Comparison of ENCODE assay signal across 29 cellular contexts in genomic region chr2:70991742-70992141, GRCh38. TPM values are rescaled to one million over a fixed set of nuclear protein-coding genes. Genes with fewer than 3 reads are reported as not detected.
DNase-seq lines count a peak whose midpoint lies in the region; ATAC-seq and TF ChIP-seq lines count a peak whose summit lies in the region.
"Had no signal": no experiment of that assay in that cellular context is flagged by ENCODE, and none has a peak within 500 bp of the region (broad histone marks: within the 10 kb centered on the region; RNA-seq: fewer than 3 reads in every experiment).

No MANE protein-coding gene starts in this region.

- no peak overlapping the region for H2AFZ ChIP-seq in trophoblast cell (ENCODE audit: insufficient read depth, low read length, poor library complexity)

- no peak overlapping the region for H3K4ac ChIP-seq in trophoblast cell (ENCODE audit: low read depth, low read length)

- no peak overlapping the region for H3K23ac ChIP-seq in trophoblast cell (ENCODE audit: low read length)

- no peaks in the 10 kb centered on the region for H3K9me3 ChIP-seq in trophoblast cell (ENCODE audit: insufficient read depth, low read depth, low read length)
- no peaks in the 10 kb centered on the region for H3K9me3 ChIP-seq in heart left ventricle
- H3K9me3 ChIP-seq: gastrocnemius medialis, prostate gland, SK-N-SH, transverse colon had no signal

- H3K36me3 ChIP-seq in H7 (replicated peaks; ENCODE audit: control insufficient read depth, insufficient read depth, low read length) (peaks cover 5% of the 10 kb centered on the region), trophoblast cell (ENCODE audit: control insufficient read depth in 1 of 2, insufficient read depth in 2 of 2, low read length in 2 of 2) (peaks cover 33 to 46% of the 10 kb centered on the region in 2 experiments), heart left ventricle (peaks cover 2 to 62% (median 53%) of the 10 kb centered on the region in 9 donors)

- H3K79me1 ChIP-seq in trophoblast cell (ENCODE audit: low read length), result peaks cover 6% of the 10 kb centered on the region

- no peaks in the 10 kb centered on the region for H3K9me3 Mint-ChIP-seq in activated CD4-positive, alpha-beta T cell treated with anti-CD3 and anti-CD28 coated beads for 36 hours (ENCODE audit: low read depth)
- no peaks in the 10 kb centered on the region for H3K9me3 Mint-ChIP-seq in effector memory CD8-positive, alpha-beta T cell
- H3K9me3 Mint-ChIP-seq: natural killer cell had no signal

- no peak overlapping the region for H4K8ac ChIP-seq in trophoblast cell (ENCODE audit: low read depth, low read length)

- WGBS in trophoblast cell (ENCODE audit: extremely low coverage, insufficient coverage, insufficient read length), result no CpG with 5 or more reads among the region's 9 CpGs
- 80 to 93% (median 89%) methylated on average over 9 of the region's 9 CpGs for WGBS in heart left ventricle, 4 donors

- no peak overlapping the region for H3K4me3 Mint-ChIP-seq in activated CD4-positive, alpha-beta T cell treated with anti-CD3 and anti-CD28 coated beads for 36 hours
- no peak overlapping the region for H3K4me3 Mint-ChIP-seq in effector memory CD8-positive, alpha-beta T cell

- intact Hi-C loops in activated CD4-positive, alpha-beta T cell treated with anti-CD3 and anti-CD28 coated beads for 36 hours (cut with DNase I, micrococcal nuclease), result loop anchor here in 1 of 2 experiments (10.0 kb wide), 1 partner anchor 1833 kb away; the partner anchor contains the start of gene EXOC6B
- intact Hi-C loops in heart left ventricle (cut with DNase I), result no loop called here

- no peak overlapping the region for H4K12ac ChIP-seq in trophoblast cell (ENCODE audit: low read depth, low read length)

- no peak for TF ChIP-seq POLR2A in heart left ventricle (IDR thresholded peaks at IDR 0.05)

- ATAC-seq in activated CD4-positive, alpha-beta T cell treated with anti-CD3 and anti-CD28 coated beads for 36 hours, result no peak
- no peak for ATAC-seq in effector memory CD8-positive, alpha-beta T cell (replicated peaks)
- ATAC-seq in heart left ventricle (no peak), HG02610 (IDR thresholded peaks at IDR 0.05; ENCODE audit: unreplicated experiment) (no peak)
- ATAC-seq: esophagus mucosa; gastrocnemius medialis; natural killer cell; stimulated activated naive CD8-positive, alpha-beta T cell treated with anti-CD3 and anti-CD28 coated beads, Interleukin-15, Interleukin-2, amounts not matched to agents 100 U/mL and 50 U/mL, for 24 hours had no signal

- no peak overlapping the region for H3K18ac ChIP-seq in trophoblast cell (ENCODE audit: low read length)

- CTCF ChIA-PET in activated CD4-positive, alpha-beta T cell treated with anti-CD3 and anti-CD28 coated beads for 36 hours (lab: Charles Lee), result interaction anchor here (0.6 to 2.1 kb wide), 3 partner anchors 11 to 45 kb away, joined by 3 to 6 read pairs (median 4); no protein-coding TSS in a partner anchor

- TF ChIP-seq CTCF in GM20000 (IDR thresholded peaks at IDR 0.05; ENCODE audit: extremely low read depth, missing control alignments) (no peak), heart left ventricle (IDR thresholded peaks at IDR 0.05) (no peak)

- H3K27me3 ChIP-seq in H7 (ENCODE audit: control insufficient read depth, insufficient read depth, low read length), result no peaks in the 10 kb centered on the region
- no peaks in the 10 kb centered on the region for H3K27me3 ChIP-seq in trophoblast cell (ENCODE audit: insufficient read depth, low read length)
- no peaks in the 10 kb centered on the region for H3K27me3 ChIP-seq in heart left ventricle
- H3K27me3 ChIP-seq: gastrocnemius medialis, transverse colon had no signal

- no peak overlapping the region for H3K4me3 ChIP-seq in H7 (ENCODE audit: insufficient read depth, low read depth, low read length)
- H3K4me3 ChIP-seq in trophoblast cell (ENCODE audit: low read depth, low read length), result peak overlapping the region; percentile 43
- H3K4me3 ChIP-seq in heart left ventricle, result no peak overlapping the region
- H3K4me3 ChIP-seq: gastrocnemius medialis, prostate gland, transverse colon had no signal

- H2BK120ac ChIP-seq in trophoblast cell (ENCODE audit: insufficient read depth, low read length, poor library complexity), result no peak overlapping the region

- peaks cover 3% of the 10 kb centered on the region for H3K79me2 ChIP-seq in trophoblast cell (ENCODE audit: control insufficient read depth, insufficient read depth, low read length, poor library complexity)

- peak overlapping the region; percentile 13 for H3K27ac Mint-ChIP-seq in activated CD4-positive, alpha-beta T cell treated with anti-CD3 and anti-CD28 coated beads for 36 hours
- peak overlapping the region; percentile 52 to 70 for H3K27ac Mint-ChIP-seq in effector memory CD8-positive, alpha-beta T cell

- no peak overlapping the region for H3K27ac ChIP-seq in trophoblast cell (ENCODE audit: low read depth, low read length)
- no peak overlapping the region for H3K27ac ChIP-seq in heart left ventricle
- H3K27ac ChIP-seq: 22Rv1, gastrocnemius medialis, prostate gland, transverse colon had no signal

- no peak for DNase-seq in activated CD4-positive, alpha-beta T cell treated with anti-CD3 and anti-CD28 coated beads for 36 hours
- DNase-seq in activated CD4-positive, alpha-beta T cell treated with anti-CD3 and anti-CD28 coated beads for 48 hours, result no peak
- peak; percentile 3 for DNase-seq in H7
- DNase-seq in effector memory CD8-positive, alpha-beta T cell, result no peak
- DNase-seq in trophoblast cell, result no peak
- DNase-seq in GM20000 (ENCODE audit: low spot score), result no peak
- DNase-seq in heart left ventricle, result no peak
- DNase-seq: activated gamma-delta T cell treated with Interleukin-2 at 50 U/mL for 16 hours; AML-193; Calu3; effector CD8-positive, alpha-beta T cell; gastrocnemius medialis; HCEC 1CT; natural killer cell; NCI-H146; NCI-H2171; NCI-H524 treated with DMSO at 0.1 percent for 48 hours; SK-N-SH; stimulated activated naive CD8-positive, alpha-beta T cell treated with anti-CD3 and anti-CD28 coated beads, Interleukin-15, Interleukin-2, amounts not matched to agents 100 U/mL and 50 U/mL, for 24 hours; T1000; transverse colon had no signal

- H3K4me2 ChIP-seq in trophoblast cell (ENCODE audit: low read length), result no peak overlapping the region
- H3K4me2 ChIP-seq: SK-N-SH had no signal

- H3K9ac ChIP-seq in trophoblast cell (ENCODE audit: low read length), result no peak overlapping the region
- H3K9ac ChIP-seq: SK-N-SH had no signal

- no peak overlapping the region for H2BK12ac ChIP-seq in trophoblast cell (ENCODE audit: low read length)

- no peak overlapping the region for H2BK5ac ChIP-seq in trophoblast cell (ENCODE audit: low read depth, low read length, poor library complexity)

- peaks cover 27% of the 10 kb centered on the region for H3K4me1 Mint-ChIP-seq in activated CD4-positive, alpha-beta T cell treated with anti-CD3 and anti-CD28 coated beads for 36 hours
- H3K4me1 Mint-ChIP-seq in effector memory CD8-positive, alpha-beta T cell (ENCODE audit: low read depth in 2 of 2), result peaks cover 27 to 41% of the 10 kb centered on the region in 2 donors

- peaks cover 25% of the 10 kb centered on the region for H3K36me3 Mint-ChIP-seq in activated CD4-positive, alpha-beta T cell treated with anti-CD3 and anti-CD28 coated beads for 36 hours (ENCODE audit: low read depth)
- peaks cover 38% of the 10 kb centered on the region for H3K36me3 Mint-ChIP-seq in effector memory CD8-positive, alpha-beta T cell (ENCODE audit: insufficient read depth)
- H3K36me3 Mint-ChIP-seq: natural killer cell had no signal

- POLR2A ChIA-PET in activated CD4-positive, alpha-beta T cell treated with anti-CD3 and anti-CD28 coated beads for 36 hours (lab: Charles Lee), result no interaction called here

- H3K14ac ChIP-seq in trophoblast cell (ENCODE audit: low read length), result no peak overlapping the region

- H3K27me3 Mint-ChIP-seq in activated CD4-positive, alpha-beta T cell treated with anti-CD3 and anti-CD28 coated beads for 36 hours, result no peaks in the 10 kb centered on the region
- H3K27me3 Mint-ChIP-seq in effector memory CD8-positive, alpha-beta T cell, result no peaks in the 10 kb centered on the region

- no peak overlapping the region for H2AK5ac ChIP-seq in trophoblast cell (ENCODE audit: low read length)

- no peak overlapping the region for H4K91ac ChIP-seq in trophoblast cell (ENCODE audit: low read depth, low read length)

- peaks cover 6 to 15% of the 10 kb centered on the region in 2 experiments for H3K4me1 ChIP-seq in trophoblast cell (ENCODE audit: control insufficient read depth in 1 of 2, insufficient read depth in 2 of 2, low read length in 2 of 2)
- peaks cover 5 to 52% (median 30%) of the 10 kb centered on the region in 12 donors for H3K4me1 ChIP-seq in heart left ventricle

RNA-seq across cellular contexts. Expression of gene TEX261, which starts 2.9 kb away (rescaled TPM):
- total RNA-seq in activated CD4-positive, alpha-beta T cell treated with anti-CD3 and anti-CD28 coated beads for 36 hours, result 10 to 100 TPM; 39.1 to 48.5 TPM
- 13.4 and 13.5 TPM in 2 replicates for total RNA-seq in H7 (2014; rRNA removed; shearing (Covaris generic))
- polyA plus RNA-seq in trophoblast cell (2013), result 44.4 and 47.5 TPM in 2 replicates
- 10 to 100 TPM; 32.1 to 54.4 (median 50.4) TPM for total RNA-seq in heart left ventricle
- 10 to 100 TPM; 29.2 to 69.3 TPM for polyA plus RNA-seq in heart left ventricle

RNA-seq across cellular contexts. Expression of gene ANKRD53, which starts 13.3 kb away (rescaled TPM):
- under 1 TPM in 1 of 2 experiments, not detected in 1; 0.14 TPM for total RNA-seq in activated CD4-positive, alpha-beta T cell treated with anti-CD3 and anti-CD28 coated beads for 36 hours
- not detected in 2 replicates for total RNA-seq in H7 (2014; rRNA removed; shearing (Covaris generic))
- 0.73 and 0.86 TPM in 2 replicates for polyA plus RNA-seq in trophoblast cell (2013)
- total RNA-seq in heart left ventricle, result 1 to 10 TPM in 2 of 9 donors, under 1 TPM in 5, not detected in 2; 0.28 to 1.8 (median 0.40) TPM
- under 1 TPM; 0.44 to 0.65 TPM for polyA plus RNA-seq in heart left ventricle
- total RNA-seq: Calu3, RPMI7951 had no signal

RNA-seq across cellular contexts. Expression of gene ATP6V1B1, which starts 56.0 kb away (rescaled TPM):
- total RNA-seq in activated CD4-positive, alpha-beta T cell treated with anti-CD3 and anti-CD28 coated beads for 36 hours, result not detected
- 0.14 TPM in 1 of 2 replicates, not detected in the other for total RNA-seq in H7 (2014; rRNA removed; shearing (Covaris generic))
- 0.86 and 1.00 TPM in 2 replicates for polyA plus RNA-seq in trophoblast cell (2013)
- under 1 TPM in 5 of 9 donors, not detected in 4; 0.16 to 0.60 (median 0.48) TPM for total RNA-seq in heart left ventricle
- 1 to 10 TPM in 1 of 2 donors, under 1 TPM in 1; 0.19 to 1.8 TPM for polyA plus RNA-seq in heart left ventricle
- total RNA-seq: Calu3, cerebellum, kidney epithelial cell, lung microvascular endothelial cell, natural killer cell, transverse colon had no signal
